Comparison of ENCODE assay signal across 1 cellular context in genomic region chr7:28547115-28547514, GRCh38.
"Had no signal": no experiment of that assay in that cellular context is flagged by ENCODE, and none has a peak within 500 bp of the region (broad histone marks: within the 10 kb centered on the region; RNA-seq: fewer than 3 reads in every experiment).

No MANE protein-coding gene starts in this region.

- H3K4me3 ChIP-seq: MG63 had no signal
